ENCODE assay signal across 8 cellular contexts in genomic region chr10:43689955-43690771, GRCh38. TPM values are rescaled to one million over a fixed set of nuclear protein-coding genes. Genes with fewer than 3 reads are reported as not detected.
A peak's percentile ranks its signal among the peaks of the same experiment; 100 is the strongest.
DNase-seq lines count a peak whose midpoint lies in the region; ATAC-seq and TF ChIP-seq lines count a peak whose summit lies in the region.

No MANE protein-coding gene starts in this region.

- TF ChIP-seq CTCF in GM10266 (IDR thresholded peaks at IDR 0.05; ENCODE audit: control insufficient read depth, insufficient read depth, low read depth, missing control alignments) (peak; percentile 95), HCT116 (IDR thresholded peaks at IDR 0.05 in 2 of 3, conservative IDR thresholded peaks at IDR 0.05 in 1 of 3; ENCODE audit: borderline replicate concordance in 1 of 3, insufficient read depth in 1 of 3, low read depth in 2 of 3, low read length in 2 of 3) (peak; percentile 60 to 90 (median 77)), VCaP (conservative IDR thresholded peaks at IDR 0.05) (peak; percentile 97)

- H4K20me1 ChIP-seq in HCT116 (ENCODE audit: insufficient read depth), result no peaks in the 10 kb centered on the region

- TF ChIP-seq POLR2A in HCT116 (IDR thresholded peaks at IDR 0.05; ENCODE audit: borderline replicate concordance, extremely low read depth, insufficient read depth, insufficient read length), result no peak

- no peaks in the 10 kb centered on the region for H3K79me2 ChIP-seq in HCT116 (ENCODE audit: insufficient read depth, low read length)

- no peak overlapping the region for H3K4me3 ChIP-seq in HCT116 (replicated peaks in 1 of 2; ENCODE audit: low read depth in 1 of 2, low read length in 2 of 2)
- peak overlapping the region; percentile 65 for H3K4me3 ChIP-seq in iPS-18c (ENCODE audit: insufficient read depth, low read depth, low read length)
- peak overlapping the region; percentile 70 for H3K4me3 ChIP-seq in skeletal muscle satellite cell (ENCODE audit: low read length)

- peak overlapping the region; percentile 48 for H3K4me2 ChIP-seq in HCT116 (ENCODE audit: low read length)
- H3K4me2 ChIP-seq in skeletal muscle satellite cell (ENCODE audit: low read length), result peak overlapping the region; percentile 92

- H3K27ac ChIP-seq in HCT116 (ENCODE audit: low read depth, low read length) (no peak overlapping the region), VCaP (peak overlapping the region; percentile 64; the same call in 1 of the 2 replicates)

- H3K27me3 ChIP-seq in HCT116 (ENCODE audit: insufficient read depth, low read length) (0 out of 2 replicates have a peak, but pooled peaks cover 18% of the 10 kb centered on the region), skeletal muscle satellite cell (ENCODE audit: control insufficient read depth, insufficient read depth, low read length) (no peaks in the 10 kb centered on the region)

- H3K36me3 ChIP-seq in HCT116 (ENCODE audit: control insufficient read depth in 1 of 2, insufficient read depth in 2 of 2, low read length in 2 of 2) (no peaks in the 10 kb centered on the region), skeletal muscle satellite cell (ENCODE audit: insufficient read depth, low read length) (no peaks in the 10 kb centered on the region)

- peak overlapping the region; percentile 86 for H2AFZ ChIP-seq in HCT116 (ENCODE audit: low read depth, low read length, poor library complexity, severe bottlenecking)

- CTCF ChIA-PET in HCT116 (lab: Charles Lee), result interaction anchor here (1.0 to 1.7 kb wide), 2 partner anchors 95 to 696 kb away, joined by 3 to 10 read pairs; no protein-coding TSS in a partner anchor

- H3K4me1 ChIP-seq in HCT116 (ENCODE audit: control insufficient read depth in 1 of 2, insufficient read depth in 2 of 2, low read length in 2 of 2), result peaks cover 0 to 7% of the 10 kb centered on the region in 2 experiments; a peak in 1 of 4 replicates
- peaks cover 17% of the 10 kb centered on the region for H3K4me1 ChIP-seq in skeletal muscle satellite cell (ENCODE audit: control insufficient read depth, insufficient read depth, low read length)

- ATAC-seq in HCT116, result peak; percentile 99

- H3K9me3 ChIP-seq in HCT116 (ENCODE audit: control insufficient read depth in 1 of 2, insufficient read depth in 1 of 2, low read depth in 1 of 2, low read length in 2 of 2), result no peaks in the 10 kb centered on the region
- no peaks in the 10 kb centered on the region for H3K9me3 ChIP-seq in iPS-18c (ENCODE audit: control insufficient read depth, insufficient read depth, low read length)
- no peaks in the 10 kb centered on the region for H3K9me3 ChIP-seq in skeletal muscle satellite cell (replicated peaks; ENCODE audit: low read length)

- no peak overlapping the region for H3K9ac ChIP-seq in HCT116 (ENCODE audit: low read length)
- peak overlapping the region; percentile 79 for H3K9ac ChIP-seq in skeletal muscle satellite cell (ENCODE audit: low read depth, low read length)

- RAD21 ChIA-PET in HCT116 (lab: Charles Lee; ENCODE audit: low non-redundant PET in 1 of 2, low total read pairs in 2 of 2, uncharacterized antibody in 2 of 2, unreplicated experiment in 2 of 2), result no interaction called here

- POLR2A ChIA-PET in HCT116 (lab: Charles Lee), result no interaction called here

- DNase-seq in GM10266 (ENCODE audit: extremely low spot score) (peak; percentile 92), HCT116 (ENCODE audit: low read depth, low spot score) (peak; percentile 29), M059J (ENCODE audit: low read depth) (peak; percentile 63), brain pericyte (ENCODE audit: low read depth, low spot score) (peak; percentile 44), NCI-H226 (no peak)

- no peaks in the 10 kb centered on the region for H3K9me2 ChIP-seq in HCT116 (ENCODE audit: insufficient read depth)

- TF ChIP-seq RAD21 in HCT116 (IDR thresholded peaks at IDR 0.05; ENCODE audit: low read depth), result peak; percentile 70

- intact Hi-C loops in HCT116 (cut with micrococcal nuclease), result loop anchor here (10.0 kb wide), 1 partner anchor 95 kb away; no protein-coding TSS in a partner anchor

- BruUV-seq in HCT116 (replicated peaks; lab: Mats Ljungman, UMichigan), result no TSS peak

TF ChIP-seq in HCT116, 20 proteins besides CTCF, POLR2A, EP300 and RAD21:
- TF ChIP-seq JUND (IDR thresholded peaks at IDR 0.05) (no peak), ELF1 (IDR thresholded peaks at IDR 0.05; ENCODE audit: borderline replicate concordance, low read depth) (no peak), ZBTB33 (IDR thresholded peaks at IDR 0.05; ENCODE audit: extremely low read depth, insufficient replicate concordance, low read length) (no peak), ZFX (IDR thresholded peaks at IDR 0.05) (no peak), ATF3 (IDR thresholded peaks at IDR 0.05) (no peak), CEBPB (IDR thresholded peaks at IDR 0.05; ENCODE audit: low read depth) (no peak), ZNF274 (IDR thresholded peaks at IDR 0.05; ENCODE audit: low read depth, low read length) (no peak), FOSL1 (IDR thresholded peaks at IDR 0.05; ENCODE audit: low read depth) (no peak), EGR1 (IDR thresholded peaks at IDR 0.05; ENCODE audit: low read depth) (no peak), TCF7L2 (IDR thresholded peaks at IDR 0.05; ENCODE audit: borderline replicate concordance, extremely low read depth, insufficient read depth, insufficient read length) (no peak), REST (IDR thresholded peaks at IDR 0.05; ENCODE audit: low read depth) (no peak), EZH2 (IDR thresholded peaks at IDR 0.05) (no peak), MAX (IDR thresholded peaks at IDR 0.05) (no peak)

RNA-seq across cellular contexts. Expression of gene ZNF32, which starts 41.5 kb away (rescaled TPM):
- 10.3 TPM for total RNA-seq in HCT116 (2021; ENCODE audit: unreplicated experiment)
- 8.5 and 10.9 TPM in 2 replicates for polyA plus RNA-seq in HCT116 (2012)
- 34.2 and 37.0 TPM in 2 replicates for total RNA-seq in M059J (2014; rRNA removed; shearing (Covaris generic))
- 15.9 and 17.5 TPM in 2 replicates for total RNA-seq in skeletal muscle satellite cell (2012; rRNA removed)

Comparison
In these comparisons a context has a peak if more than half of its experiments do, and no peak if none do; other contexts are left out.
1. H3K4me3 ChIP-seq: peak in iPS-18c (single experiment) and skeletal muscle satellite cell (single experiment); none in HCT116 (0 of 2).
2. Peak in every context shown above with its lines, with median percentiles within 50 percentile points of each other: CTCF ChIP-seq.